In genomic region chr5:80406980-80407734, GRCh38 we compare ENCODE assay signal across 8 cellular contexts. TPM values are rescaled to one million over a fixed set of nuclear protein-coding genes. Genes with fewer than 3 reads are reported as not detected.
DNase-seq lines count a peak whose midpoint lies in the region; ATAC-seq and TF ChIP-seq lines count a peak whose summit lies in the region.

No MANE protein-coding gene starts in this region.

- TF ChIP-seq POLR2A in transverse colon (IDR thresholded peaks at IDR 0.05), result no peak

- H3K4me1 ChIP-seq in RWPE2 (ENCODE audit: insufficient read depth, poor library complexity, severe bottlenecking) (peaks cover 14% of the 10 kb centered on the region), mesendoderm (ENCODE audit: control insufficient read depth, low read depth, low read length) (no peaks in the 10 kb centered on the region), transverse colon (peaks cover 6 to 45% (median 19%) of the 10 kb centered on the region in 4 donors)

- peak overlapping the region; percentile 89 for H3K4me3 Mint-ChIP-seq in dendritic cell treated with granulocyte-macrophage colony-stimulating factor and Interleukin-4, amounts not matched to agents 40 ng/mL and 50 ng/mL, for 4 days

- peak overlapping the region; percentile 73 for H3K4me2 ChIP-seq in mesendoderm (ENCODE audit: low read length)

- DNase-seq in AML-193 (lab: John Stamatoyannopoulos, UW) (peak; percentile 44 to 49), RWPE2 (ENCODE audit: low spot score) (no peak), mesendoderm (no peak), transverse colon (peak; percentile 41), NCI-H446 treated with DMSO at 0.1 percent for 48 hours (lab: John Stamatoyannopoulos, UW) (no peak)

- peak overlapping the region; percentile 88 for H3K4me3 ChIP-seq in RWPE2 (ENCODE audit: severe bottlenecking)
- H3K4me3 ChIP-seq in mesendoderm (ENCODE audit: low read length), result peak overlapping the region; percentile 72
- peak overlapping the region; percentile 38 to 94 (median 76) for H3K4me3 ChIP-seq in transverse colon

- H3K27me3 ChIP-seq in RWPE2 (ENCODE audit: insufficient read depth, poor library complexity, severe bottlenecking), result no peaks in the 10 kb centered on the region
- no peaks in the 10 kb centered on the region for H3K27me3 ChIP-seq in mesendoderm (ENCODE audit: insufficient read depth, low read length, poor library complexity)
- H3K27me3 ChIP-seq in transverse colon, result no peaks in the 10 kb centered on the region

- H2BK5ac ChIP-seq in mesendoderm (ENCODE audit: low read length), result peak overlapping the region; percentile 76

- in situ Hi-C loops in transverse colon (cut with MboI; ENCODE audit: low pct_ligation_motif_present in 1 of 4, low pct_unique_long_range_greater_than_20kb in 1 of 4, low sequenced_read_pairs in 3 of 4), result no loop called here

- no peak for TF ChIP-seq EP300 in transverse colon (IDR thresholded peaks at IDR 0.05; ENCODE audit: low read depth)

- no peak overlapping the region for H2AK5ac ChIP-seq in mesendoderm (ENCODE audit: low read length)

- H3K4me1 Mint-ChIP-seq in dendritic cell treated with granulocyte-macrophage colony-stimulating factor and Interleukin-4, amounts not matched to agents 40 ng/mL and 50 ng/mL, for 4 days (ENCODE audit: low read depth), result peaks cover 42% of the 10 kb centered on the region

- peaks cover 28% of the 10 kb centered on the region for H3K36me3 Mint-ChIP-seq in dendritic cell treated with granulocyte-macrophage colony-stimulating factor and Interleukin-4, amounts not matched to agents 40 ng/mL and 50 ng/mL, for 4 days (ENCODE audit: low read depth)

- WGBS in mesendoderm (ENCODE audit: extremely low coverage, insufficient coverage, low lambda C conversion rate), result no CpG with 5 or more reads among the region's 31 CpGs
- WGBS in transverse colon (ENCODE audit: low coverage in 1 of 2), 2 donors, result 9 to 25% methylated on average over 20 to 26 of the region's 31 CpGs

- intact Hi-C loops in dendritic cell treated with granulocyte-macrophage colony-stimulating factor and Interleukin-4, amounts not matched to agents 40 ng/mL and 50 ng/mL, for 4 days (cut with micrococcal nuclease), result loop anchor here (1.0 to 10.0 kb wide), 3 partner anchors 8 to 280 kb away; partner anchors contain the start of gene SERINC5
- intact Hi-C loops in transverse colon (cut with DNase I; ENCODE audit: low total_unique reads), result no loop called here

- H4K5ac ChIP-seq in mesendoderm (ENCODE audit: low read length), result no peak overlapping the region

- no peaks in the 10 kb centered on the region for H3K27me3 Mint-ChIP-seq in dendritic cell treated with granulocyte-macrophage colony-stimulating factor and Interleukin-4, amounts not matched to agents 40 ng/mL and 50 ng/mL, for 4 days

- H3K23ac ChIP-seq in mesendoderm (ENCODE audit: low read length), result peak overlapping the region; percentile 20

- H3K27ac Mint-ChIP-seq in dendritic cell treated with granulocyte-macrophage colony-stimulating factor and Interleukin-4, amounts not matched to agents 40 ng/mL and 50 ng/mL, for 4 days, result peak overlapping the region; percentile 99

- H3K9me3 Mint-ChIP-seq in dendritic cell treated with granulocyte-macrophage colony-stimulating factor and Interleukin-4, amounts not matched to agents 40 ng/mL and 50 ng/mL, for 4 days, result no peaks in the 10 kb centered on the region

- no peak overlapping the region for H2BK120ac ChIP-seq in mesendoderm (ENCODE audit: low read depth, low read length)

- TF ChIP-seq CTCF in RWPE2 (IDR thresholded peaks at IDR 0.05; ENCODE audit: poor library complexity, severe bottlenecking) (no peak), transverse colon (IDR thresholded peaks at IDR 0.05) (no peak)

- H3K79me1 ChIP-seq in mesendoderm (ENCODE audit: low read length), result peaks cover 3% of the 10 kb centered on the region

- no peak overlapping the region for H2BK15ac ChIP-seq in mesendoderm (replicated peaks; ENCODE audit: low read depth)

- H3K36me3 ChIP-seq in RWPE2 (ENCODE audit: low read depth) (peaks cover 10% of the 10 kb centered on the region), mesendoderm (ENCODE audit: control insufficient read depth, insufficient read depth, low read length) (no peaks in the 10 kb centered on the region), transverse colon (no peaks in the 10 kb centered on the region)

- H3K4ac ChIP-seq in mesendoderm (ENCODE audit: low read depth, low read length), result peak overlapping the region; percentile 82

- H3K18ac ChIP-seq in mesendoderm (ENCODE audit: low read length), result peak overlapping the region; percentile 88

- peak overlapping the region; percentile 96 for H3K56ac ChIP-seq in mesendoderm (ENCODE audit: low read length)

- H3K9me3 ChIP-seq in RWPE2 (ENCODE audit: severe bottlenecking), result no peaks in the 10 kb centered on the region
- H3K9me3 ChIP-seq in transverse colon, result no peaks in the 10 kb centered on the region

- peak; percentile 43 for ATAC-seq in GM19455 (IDR thresholded peaks at IDR 0.05; ENCODE audit: unreplicated experiment)
- peak; percentile 71 for ATAC-seq in RWPE2 (ENCODE audit: low read depth)
- ATAC-seq in HG03432 (IDR thresholded peaks at IDR 0.05; ENCODE audit: unreplicated experiment), result no peak

- H3K27ac ChIP-seq in RWPE2 (ENCODE audit: poor library complexity, severe bottlenecking), result peak overlapping the region; percentile 64
- peak overlapping the region; percentile 75 for H3K27ac ChIP-seq in mesendoderm (ENCODE audit: low read depth, low read length)
- peak overlapping the region; percentile 94 to 98 (median 96) for H3K27ac ChIP-seq in transverse colon

- H3K9ac ChIP-seq in mesendoderm (ENCODE audit: low read length), result peak overlapping the region; percentile 94

- peak overlapping the region; percentile 97 for H4K8ac ChIP-seq in mesendoderm (ENCODE audit: low read depth, low read length)

- peaks cover 8% of the 10 kb centered on the region for H3K79me2 ChIP-seq in mesendoderm (ENCODE audit: control insufficient read depth, insufficient read depth, low read length)

RNA-seq across cellular contexts. Expression of gene ZFYVE16, which starts 0.7 kb away (rescaled TPM):
- 8.9 TPM for polyA plus RNA-seq in mesendoderm (2013, experiment 1 of 2)
- polyA plus RNA-seq in mesendoderm (2013, experiment 2 of 2), result 6.3 TPM
- 10 to 100 TPM; 24.3 to 64.0 (median 34.0) TPM for total RNA-seq in transverse colon

Comparison
In these comparisons a context has a peak if more than half of its experiments do, and no peak if none do; other contexts are left out.
1. DNase-seq: peak in AML-193 (2 of 2) and transverse colon (single experiment); none in RWPE2 (single experiment), mesendoderm (single experiment) and NCI-H446 treated with DMSO at 0.1 percent for 48 hours (single experiment).
2. Peak in every context shown above with its lines, with median percentiles within 50 percentile points of each other: H3K27ac ChIP-seq and H3K4me3 ChIP-seq.